Comparison of ENCODE assay signal across 8 cellular contexts in genomic region chr1:9428601-9429368, GRCh38.
DNase-seq lines count a peak whose midpoint lies in the region; ATAC-seq, FAIRE-seq and TF ChIP-seq lines count a peak whose summit lies in the region.

No MANE protein-coding gene starts in this region.

- no peak for TF ChIP-seq EP300 in transverse colon (IDR thresholded peaks at IDR 0.05; ENCODE audit: low read depth)

- H3K4me3 ChIP-seq in heart left ventricle, result peak overlapping the region; percentile 25 to 71 (median 61)
- H3K4me3 ChIP-seq in trophoblast cell (ENCODE audit: low read depth, low read length), result peak overlapping the region; percentile 35
- peak overlapping the region; percentile 38 to 58 (median 44) for H3K4me3 ChIP-seq in transverse colon

- H2AK5ac ChIP-seq in trophoblast cell (ENCODE audit: low read length), result peak overlapping the region; percentile 7

- TF ChIP-seq POLR2A in GM12892 (IDR thresholded peaks at IDR 0.05; ENCODE audit: low read depth, low read length) (peak; percentile 67), heart left ventricle (IDR thresholded peaks at IDR 0.05) (peak in 1 of 2 donors; percentile 68), transverse colon (IDR thresholded peaks at IDR 0.05) (peak; percentile 55)

- H3K36me3 ChIP-seq in heart left ventricle (no peaks in the 10 kb centered on the region), trophoblast cell (ENCODE audit: control insufficient read depth in 1 of 2, insufficient read depth in 2 of 2, low read length in 2 of 2) (no peaks in the 10 kb centered on the region), transverse colon (no peaks in the 10 kb centered on the region)

- peak overlapping the region; percentile 49 for H3K14ac ChIP-seq in trophoblast cell (ENCODE audit: low read length)

- H4K91ac ChIP-seq in trophoblast cell (ENCODE audit: low read depth, low read length), result peak overlapping the region; percentile 70

- H2AFZ ChIP-seq in trophoblast cell (ENCODE audit: insufficient read depth, low read length, poor library complexity), result peak overlapping the region; percentile 37

- intact Hi-C loops in heart left ventricle (cut with DNase I) (loop anchor here in 1 of 10 donors (2.0 kb wide), 1 partner anchor 22 kb away; no protein-coding TSS in a partner anchor), transverse colon (cut with DNase I; ENCODE audit: low total_unique reads) (no loop called here)

- peak overlapping the region; percentile 72 for H3K9ac ChIP-seq in trophoblast cell (ENCODE audit: low read length)

- ATAC-seq in HG02840 (IDR thresholded peaks at IDR 0.05; ENCODE audit: low FRiP score, unreplicated experiment) (peak; percentile 89), heart left ventricle (peak; percentile 96 to 99 (median 98))

- peak overlapping the region; percentile 6 for H3K18ac ChIP-seq in trophoblast cell (ENCODE audit: low read length)

- FAIRE-seq in GM12892 (lab: Jason Lieb, UNC), result peak; percentile 100

- H3K79me1 ChIP-seq in trophoblast cell (ENCODE audit: low read length), result peaks cover 4% of the 10 kb centered on the region

- H3K9me3 ChIP-seq in heart left ventricle (no peaks in the 10 kb centered on the region), trophoblast cell (ENCODE audit: insufficient read depth, low read depth, low read length) (no peaks in the 10 kb centered on the region), transverse colon (no peaks in the 10 kb centered on the region)

- peaks cover 2% of the 10 kb centered on the region for H3K79me2 ChIP-seq in trophoblast cell (ENCODE audit: control insufficient read depth, insufficient read depth, low read length, poor library complexity)

- in situ Hi-C loops in transverse colon (cut with MboI; ENCODE audit: low pct_ligation_motif_present in 1 of 4, low pct_unique_long_range_greater_than_20kb in 1 of 4, low sequenced_read_pairs in 3 of 4), result no loop called here

- H2BK12ac ChIP-seq in trophoblast cell (ENCODE audit: low read length), result peak overlapping the region; percentile 26

- H3K27ac ChIP-seq in heart left ventricle (peak overlapping the region; percentile 8 to 89 (median 78)), trophoblast cell (ENCODE audit: low read depth, low read length) (peak overlapping the region; percentile 28), transverse colon (peak overlapping the region; percentile 80 to 88 (median 86))

- H2BK120ac ChIP-seq in trophoblast cell (ENCODE audit: insufficient read depth, low read length, poor library complexity), result peak overlapping the region; percentile 67

- 3 to 6% (median 4%) methylated on average over 31 to 48 of the region's 48 CpGs for WGBS in heart left ventricle, 4 donors
- WGBS in trophoblast cell (ENCODE audit: extremely low coverage, insufficient coverage, insufficient read length), result no CpG with 5 or more reads among the region's 48 CpGs
- WGBS in transverse colon (ENCODE audit: low coverage in 1 of 2), 2 donors, result 5 to 46% methylated on average over 4 to 46 of the region's 48 CpGs

- H3K4me1 ChIP-seq in heart left ventricle, result peaks cover 0 to 32% (median 9%) of the 10 kb centered on the region in 12 donors
- peaks cover 2 to 10% of the 10 kb centered on the region in 2 experiments for H3K4me1 ChIP-seq in trophoblast cell (ENCODE audit: control insufficient read depth in 1 of 2, insufficient read depth in 2 of 2, low read length in 2 of 2)
- peaks cover 0 to 20% (median 12%) of the 10 kb centered on the region in 4 donors for H3K4me1 ChIP-seq in transverse colon

- DNase-seq in GM12892 (ENCODE audit: insufficient read length) (peak; percentile 84), NCI-H1436 treated with DMSO at 0.1 percent for 48 hours (lab: John Stamatoyannopoulos, UW) (peak; percentile 95), T follicular helper cell (ENCODE audit: low read depth) (peak; percentile 99), amniotic epithelial cell (ENCODE audit: low read depth) (peak; percentile 98), heart left ventricle (peak; percentile 98 to 99 (median 99)), trophoblast cell (peak; percentile 100), transverse colon (peak; percentile 100)

- no peaks in the 10 kb centered on the region for H3K27me3 ChIP-seq in heart left ventricle
- H3K27me3 ChIP-seq in trophoblast cell (ENCODE audit: insufficient read depth, low read length), result no peaks in the 10 kb centered on the region
- H3K27me3 ChIP-seq in transverse colon, result no peaks in the 10 kb centered on the region

- peak overlapping the region; percentile 88 for H4K8ac ChIP-seq in trophoblast cell (ENCODE audit: low read depth, low read length)

- peak overlapping the region; percentile 55 for H4K12ac ChIP-seq in trophoblast cell (ENCODE audit: low read depth, low read length)

- peak overlapping the region; percentile 95 for H3K4me2 ChIP-seq in trophoblast cell (ENCODE audit: low read length)

- H2BK5ac ChIP-seq in trophoblast cell (ENCODE audit: low read depth, low read length, poor library complexity), result peak overlapping the region; percentile 37

- peak in 5 of 12 donors; percentile 3 to 42 (median 26) for TF ChIP-seq CTCF in heart left ventricle (IDR thresholded peaks at IDR 0.05)
- TF ChIP-seq CTCF in transverse colon (IDR thresholded peaks at IDR 0.05), result peak in 4 of 5 experiments; percentile 10 to 54 (median 31)

- no peak overlapping the region for H3K4ac ChIP-seq in trophoblast cell (ENCODE audit: low read depth, low read length)

- H3K23ac ChIP-seq in trophoblast cell (ENCODE audit: low read length), result no peak overlapping the region

Comparison
In these comparisons a context has a peak if more than half of its experiments do, and no peak if none do; other contexts are left out.
1. Peak in every context shown above with its lines: DNase-seq, ATAC-seq, H3K4me3 ChIP-seq and H3K27ac ChIP-seq.
2. H3K27ac ChIP-seq: peak in every context shown above with its lines; median percentile 86 in transverse colon; 78 in heart left ventricle; 28 in trophoblast cell.